ENCODE assay signal across 1 cellular context in genomic region chr1:196997428-196997827, GRCh38.
TF ChIP-seq lines count a peak whose summit lies in the region.

No MANE protein-coding gene starts in this region.

TF ChIP-seq in WTC11, 78 proteins besides CTCF, POLR2A, EP300 and RAD21 (continued from another document):
- TF ChIP-seq AFF4 (CRISPR knock-in tag; IDR thresholded peaks at IDR 0.05; ENCODE audit: borderline replicate concordance) (no peak), PREB (CRISPR knock-in tag; IDR thresholded peaks at IDR 0.05; ENCODE audit: borderline replicate concordance) (no peak)
